12 cellular contexts compared by ENCODE assay signal in the genomic region with DNA sequence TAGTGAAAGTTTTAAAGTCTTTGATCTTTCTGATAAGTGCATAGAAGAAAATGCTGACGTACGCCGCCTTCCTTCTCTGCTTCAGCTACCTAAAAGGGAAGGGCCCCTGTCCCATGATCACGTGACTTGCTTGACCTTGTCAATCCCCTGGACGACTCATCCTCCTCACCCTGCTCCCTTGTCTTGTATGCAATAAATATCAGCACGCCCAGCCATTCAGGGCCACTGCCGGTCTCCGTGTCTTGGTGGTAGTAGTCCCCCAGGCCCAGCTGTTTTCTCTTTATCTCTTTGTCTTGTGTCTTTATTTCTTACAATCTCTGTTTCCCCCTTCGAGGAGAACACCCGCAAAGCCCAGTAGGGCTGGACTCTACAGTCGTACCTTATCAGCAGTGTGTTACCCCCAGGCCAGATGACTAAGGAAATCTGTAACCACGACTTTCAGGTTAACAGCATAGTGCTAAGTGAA. TPM values are rescaled to one million over a fixed set of nuclear protein-coding genes. Genes with fewer than 3 reads are reported as not detected.
DNase-seq lines count a peak whose midpoint lies in the region; TF ChIP-seq lines count a peak whose summit lies in the region.
"Had no signal": no experiment of that assay in that cellular context is flagged by ENCODE, and none has a peak within 500 bp of the region (broad histone marks: within the 10 kb centered on the region; RNA-seq: fewer than 3 reads in every experiment).

No MANE protein-coding gene starts in this region.

- WGBS in hepatocyte (ENCODE audit: low lambda C conversion rate, missing lambda C conversion rate) = 45% methylated on average over 12 of the region's 12 CpGs

- no peak for TF ChIP-seq CTCF in hepatocyte (IDR thresholded peaks at IDR 0.05; ENCODE audit: poor library complexity)

- no peaks in the 10 kb centered on the region for H3K9me2 ChIP-seq in hepatocyte (replicated peaks; ENCODE audit: insufficient read depth)

- H4K20me1 ChIP-seq in hepatocyte (ENCODE audit: insufficient read depth, poor library complexity, severe bottlenecking) = no peaks in the 10 kb centered on the region

- DNase-seq in stimulated activated CD4-positive, alpha-beta T cell treated with anti-CD3 and anti-CD28 coated beads, Interleukin-1b, Interleukin-23, amount 100 ng/mL, for 48 hours = peak; percentile 34
- no peak for DNase-seq in stimulated activated CD4-positive, alpha-beta T cell treated with anti-CD3 and anti-CD28 coated beads, Interleukin-4, amount 100 ng/mL, for 4 hours
- peak; percentile 67 for DNase-seq in activated CD8-positive, alpha-beta memory T cell treated with anti-CD3 and anti-CD28 coated beads, Interleukin-2, amount 50 U/mL, for 48 hours
- DNase-seq in hepatocyte (ENCODE audit: low spot score) (no peak), kidney glomerular epithelial cell (lab: John Stamatoyannopoulos, UW) (no peak), A172 (ENCODE audit: low spot score) (no peak), GM19238 (ENCODE audit: insufficient read length, low spot score) (no peak), HK-2 (ENCODE audit: unreplicated experiment) (no peak)
- DNase-seq: glutamatergic neuron, GM23248, KBM-7, right cardiac atrium had no signal

- H3K36me3 ChIP-seq in hepatocyte (replicated peaks; ENCODE audit: insufficient read depth, low read depth) = no peaks in the 10 kb centered on the region

- no peak overlapping the region for H3K4me3 ChIP-seq in hepatocyte
- H3K4me3 ChIP-seq: GM23248 had no signal

- H3K9me3 ChIP-seq in hepatocyte (ENCODE audit: low read depth) = no peaks in the 10 kb centered on the region

- H3K79me2 ChIP-seq in hepatocyte = peaks cover 80% of the 10 kb centered on the region

- H2AFZ ChIP-seq in hepatocyte = no peak overlapping the region
- H2AFZ ChIP-seq: GM23248 had no signal

- H3K4me2 ChIP-seq in hepatocyte = no peak overlapping the region

- H3K27me3 ChIP-seq in hepatocyte = no peaks in the 10 kb centered on the region

- H3K4me1 ChIP-seq in hepatocyte (ENCODE audit: insufficient read depth) = peaks cover 7% of the 10 kb centered on the region

- H3K27ac ChIP-seq in hepatocyte = peak overlapping the region; percentile 37
- H3K27ac ChIP-seq: GM23248 had no signal

RNA-seq across cellular contexts. Expression of gene NUP50, which starts 6.3 kb away (rescaled TPM):
- 39.1 and 43.8 TPM in 2 replicates for total RNA-seq in hepatocyte
- polyA plus RNA-seq in hepatocyte = 15.3 and 16.0 TPM in 2 replicates
- 45.7 and 51.5 TPM in 2 replicates for total RNA-seq in A172 (2014; rRNA removed; shearing (Covaris generic))

Comparison
In these comparisons a context has a peak if more than half of its experiments do, and no peak if none do; other contexts are left out.
1. DNase-seq: peak in stimulated activated CD4-positive, alpha-beta T cell treated with anti-CD3 and anti-CD28 coated beads, Interleukin-1b, Interleukin-23, amount 100 ng/mL, for 48 hours (single experiment) and activated CD8-positive, alpha-beta memory T cell treated with anti-CD3 and anti-CD28 coated beads, Interleukin-2, amount 50 U/mL, for 48 hours (single experiment); none in stimulated activated CD4-positive, alpha-beta T cell treated with anti-CD3 and anti-CD28 coated beads, Interleukin-4, amount 100 ng/mL, for 4 hours (0 of 2), hepatocyte (single experiment), kidney glomerular epithelial cell (single experiment), A172 (single experiment), GM19238 (single experiment) and HK-2 (single experiment).